1 cellular context compared by ENCODE assay signal in the genomic region with DNA sequence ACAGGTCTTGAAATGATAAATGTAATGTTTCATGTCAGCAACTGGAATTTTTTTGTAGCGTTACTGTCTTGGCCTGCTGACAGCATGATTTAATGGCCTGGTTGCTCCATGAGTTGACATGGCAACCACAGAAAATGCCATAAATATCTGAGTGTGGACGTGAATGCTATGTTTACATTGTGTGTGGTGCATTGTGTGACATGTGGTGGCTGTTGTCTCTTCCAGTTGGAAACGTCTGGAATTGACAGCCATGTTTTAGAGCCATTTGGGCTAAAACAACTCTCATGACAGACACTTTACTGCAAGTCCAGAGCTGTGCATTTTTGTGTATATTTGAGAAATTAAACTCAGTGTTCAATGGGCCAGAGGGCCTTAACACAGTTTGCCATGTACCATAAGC.
TF ChIP-seq lines count a peak whose summit lies in the region.

No MANE protein-coding gene starts in this region.

TF ChIP-seq in K562, 482 proteins besides CTCF, POLR2A, EP300 and RAD21 (continued from another document and continues in another):
- TF ChIP-seq, protein P1, sequence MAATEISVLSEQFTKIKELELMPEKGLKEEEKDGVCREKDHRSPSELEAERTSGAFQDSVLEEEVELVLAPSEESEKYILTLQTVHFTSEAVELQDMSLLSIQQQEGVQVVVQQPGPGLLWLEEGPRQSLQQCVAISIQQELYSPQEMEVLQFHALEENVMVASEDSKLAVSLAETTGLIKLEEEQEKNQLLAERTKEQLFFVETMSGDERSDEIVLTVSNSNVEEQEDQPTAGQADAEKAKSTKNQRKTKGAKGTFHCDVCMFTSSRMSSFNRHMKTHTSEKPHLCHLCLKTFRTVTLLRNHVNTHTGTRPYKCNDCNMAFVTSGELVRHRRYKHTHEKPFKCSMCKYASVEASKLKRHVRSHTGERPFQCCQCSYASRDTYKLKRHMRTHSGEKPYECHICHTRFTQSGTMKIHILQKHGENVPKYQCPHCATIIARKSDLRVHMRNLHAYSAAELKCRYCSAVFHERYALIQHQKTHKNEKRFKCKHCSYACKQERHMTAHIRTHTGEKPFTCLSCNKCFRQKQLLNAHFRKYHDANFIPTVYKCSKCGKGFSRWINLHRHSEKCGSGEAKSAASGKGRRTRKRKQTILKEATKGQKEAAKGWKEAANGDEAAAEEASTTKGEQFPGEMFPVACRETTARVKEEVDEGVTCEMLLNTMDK (IDR thresholded peaks at IDR 0.05; ENCODE audit: borderline replicate concordance, insufficient read depth, low read depth, low read length, poor library complexity, severe bottlenecking) = no peak
- TF ChIP-seq KAT2B (IDR thresholded peaks at IDR 0.05; ENCODE audit: low read depth, low read length) (no peak), POU5F1 (IDR thresholded peaks at IDR 0.05; ENCODE audit: borderline replicate concordance, low read depth, low read length, partially characterized antibody) (no peak), TAF9B (IDR thresholded peaks at IDR 0.05; ENCODE audit: partially characterized antibody) (no peak), HDAC8 (tag; IDR thresholded peaks at IDR 0.05) (no peak), RBM34 (IDR thresholded peaks at IDR 0.05; ENCODE audit: borderline replicate concordance, insufficient read depth, low read length) (no peak), TAL1 (IDR thresholded peaks at IDR 0.05) (no peak), CXXC5 (CRISPR knock-in tag; IDR thresholded peaks at IDR 0.05) (peak; percentile 76), CBX8 (IDR thresholded peaks at IDR 0.05; ENCODE audit: borderline replicate concordance, extremely low read depth, low read depth, low read length, poor library complexity, severe bottlenecking) (no peak), NFATC3 (IDR thresholded peaks at IDR 0.05) (no peak), LEF1 (IDR thresholded peaks at IDR 0.05) (peak; percentile 96), RBBP5 (IDR thresholded peaks at IDR 0.05; ENCODE audit: borderline replicate concordance, insufficient read depth, low read length, poor library complexity, severe bottlenecking) (no peak), IRF2 (CRISPR knock-in tag; IDR thresholded peaks at IDR 0.05) (no peak), CREBBP (IDR thresholded peaks at IDR 0.05; ENCODE audit: low read depth, low read length) (no peak), NELFE (IDR thresholded peaks at IDR 0.05; ENCODE audit: insufficient read depth, insufficient read length) (no peak), ZSCAN29 (IDR thresholded peaks at IDR 0.05) (no peak), SRF (CRISPR knock-in tag; IDR thresholded peaks at IDR 0.05) (no peak), NR2F6 (CRISPR knock-in tag; IDR thresholded peaks at IDR 0.05) (no peak), ZNF347 (CRISPR knock-in tag; IDR thresholded peaks at IDR 0.05; ENCODE audit: low read depth) (no peak), BMI1 (IDR thresholded peaks at IDR 0.05; ENCODE audit: low read length) (peak; percentile 82; the same call in 1 of the 2 replicates), RNF2 (IDR thresholded peaks at IDR 0.05) (peak; percentile 82; the same call in 1 of the 2 replicates)
- TF ChIP-seq, protein P2, sequence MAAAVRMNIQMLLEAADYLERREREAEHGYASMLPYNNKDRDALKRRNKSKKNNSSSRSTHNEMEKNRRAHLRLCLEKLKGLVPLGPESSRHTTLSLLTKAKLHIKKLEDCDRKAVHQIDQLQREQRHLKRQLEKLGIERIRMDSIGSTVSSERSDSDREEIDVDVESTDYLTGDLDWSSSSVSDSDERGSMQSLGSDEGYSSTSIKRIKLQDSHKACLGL (CRISPR knock-in tag; IDR thresholded peaks at IDR 0.05; ENCODE audit: borderline replicate concordance, poor library complexity, severe bottlenecking) = no peak
- TF ChIP-seq, protein P3, sequence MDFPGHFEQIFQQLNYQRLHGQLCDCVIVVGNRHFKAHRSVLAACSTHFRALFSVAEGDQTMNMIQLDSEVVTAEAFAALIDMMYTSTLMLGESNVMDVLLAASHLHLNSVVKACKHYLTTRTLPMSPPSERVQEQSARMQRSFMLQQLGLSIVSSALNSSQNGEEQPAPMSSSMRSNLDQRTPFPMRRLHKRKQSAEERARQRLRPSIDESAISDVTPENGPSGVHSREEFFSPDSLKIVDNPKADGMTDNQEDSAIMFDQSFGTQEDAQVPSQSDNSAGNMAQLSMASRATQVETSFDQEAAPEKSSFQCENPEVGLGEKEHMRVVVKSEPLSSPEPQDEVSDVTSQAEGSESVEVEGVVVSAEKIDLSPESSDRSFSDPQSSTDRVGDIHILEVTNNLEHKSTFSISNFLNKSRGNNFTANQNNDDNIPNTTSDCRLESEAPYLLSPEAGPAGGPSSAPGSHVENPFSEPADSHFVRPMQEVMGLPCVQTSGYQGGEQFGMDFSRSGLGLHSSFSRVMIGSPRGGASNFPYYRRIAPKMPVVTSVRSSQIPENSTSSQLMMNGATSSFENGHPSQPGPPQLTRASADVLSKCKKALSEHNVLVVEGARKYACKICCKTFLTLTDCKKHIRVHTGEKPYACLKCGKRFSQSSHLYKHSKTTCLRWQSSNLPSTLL (IDR thresholded peaks at IDR 0.05) = no peak
- TF ChIP-seq, protein P4, sequence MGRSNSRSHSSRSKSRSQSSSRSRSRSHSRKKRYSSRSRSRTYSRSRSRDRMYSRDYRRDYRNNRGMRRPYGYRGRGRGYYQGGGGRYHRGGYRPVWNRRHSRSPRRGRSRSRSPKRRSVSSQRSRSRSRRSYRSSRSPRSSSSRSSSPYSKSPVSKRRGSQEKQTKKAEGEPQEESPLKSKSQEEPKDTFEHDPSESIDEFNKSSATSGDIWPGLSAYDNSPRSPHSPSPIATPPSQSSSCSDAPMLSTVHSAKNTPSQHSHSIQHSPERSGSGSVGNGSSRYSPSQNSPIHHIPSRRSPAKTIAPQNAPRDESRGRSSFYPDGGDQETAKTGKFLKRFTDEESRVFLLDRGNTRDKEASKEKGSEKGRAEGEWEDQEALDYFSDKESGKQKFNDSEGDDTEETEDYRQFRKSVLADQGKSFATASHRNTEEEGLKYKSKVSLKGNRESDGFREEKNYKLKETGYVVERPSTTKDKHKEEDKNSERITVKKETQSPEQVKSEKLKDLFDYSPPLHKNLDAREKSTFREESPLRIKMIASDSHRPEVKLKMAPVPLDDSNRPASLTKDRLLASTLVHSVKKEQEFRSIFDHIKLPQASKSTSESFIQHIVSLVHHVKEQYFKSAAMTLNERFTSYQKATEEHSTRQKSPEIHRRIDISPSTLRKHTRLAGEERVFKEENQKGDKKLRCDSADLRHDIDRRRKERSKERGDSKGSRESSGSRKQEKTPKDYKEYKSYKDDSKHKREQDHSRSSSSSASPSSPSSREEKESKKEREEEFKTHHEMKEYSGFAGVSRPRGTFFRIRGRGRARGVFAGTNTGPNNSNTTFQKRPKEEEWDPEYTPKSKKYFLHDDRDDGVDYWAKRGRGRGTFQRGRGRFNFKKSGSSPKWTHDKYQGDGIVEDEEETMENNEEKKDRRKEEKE (IDR thresholded peaks at IDR 0.05; ENCODE audit: borderline replicate concordance in 1 of 2, control insufficient read depth in 1 of 2, low read depth in 2 of 2, low read length in 1 of 2) = no peak
- TF ChIP-seq, protein P5, sequence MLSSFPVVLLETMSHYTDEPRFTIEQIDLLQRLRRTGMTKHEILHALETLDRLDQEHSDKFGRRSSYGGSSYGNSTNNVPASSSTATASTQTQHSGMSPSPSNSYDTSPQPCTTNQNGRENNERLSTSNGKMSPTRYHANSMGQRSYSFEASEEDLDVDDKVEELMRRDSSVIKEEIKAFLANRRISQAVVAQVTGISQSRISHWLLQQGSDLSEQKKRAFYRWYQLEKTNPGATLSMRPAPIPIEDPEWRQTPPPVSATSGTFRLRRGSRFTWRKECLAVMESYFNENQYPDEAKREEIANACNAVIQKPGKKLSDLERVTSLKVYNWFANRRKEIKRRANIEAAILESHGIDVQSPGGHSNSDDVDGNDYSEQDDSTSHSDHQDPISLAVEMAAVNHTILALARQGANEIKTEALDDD (IDR thresholded peaks at IDR 0.05) = no peak
- TF ChIP-seq, protein P6, sequence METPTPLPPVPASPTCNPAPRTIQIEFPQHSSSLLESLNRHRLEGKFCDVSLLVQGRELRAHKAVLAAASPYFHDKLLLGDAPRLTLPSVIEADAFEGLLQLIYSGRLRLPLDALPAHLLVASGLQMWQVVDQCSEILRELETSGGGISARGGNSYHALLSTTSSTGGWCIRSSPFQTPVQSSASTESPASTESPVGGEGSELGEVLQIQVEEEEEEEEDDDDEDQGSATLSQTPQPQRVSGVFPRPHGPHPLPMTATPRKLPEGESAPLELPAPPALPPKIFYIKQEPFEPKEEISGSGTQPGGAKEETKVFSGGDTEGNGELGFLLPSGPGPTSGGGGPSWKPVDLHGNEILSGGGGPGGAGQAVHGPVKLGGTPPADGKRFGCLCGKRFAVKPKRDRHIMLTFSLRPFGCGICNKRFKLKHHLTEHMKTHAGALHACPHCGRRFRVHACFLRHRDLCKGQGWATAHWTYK (CRISPR knock-in tag; IDR thresholded peaks at IDR 0.05) = peak; percentile 93
- TF ChIP-seq, protein P7, sequence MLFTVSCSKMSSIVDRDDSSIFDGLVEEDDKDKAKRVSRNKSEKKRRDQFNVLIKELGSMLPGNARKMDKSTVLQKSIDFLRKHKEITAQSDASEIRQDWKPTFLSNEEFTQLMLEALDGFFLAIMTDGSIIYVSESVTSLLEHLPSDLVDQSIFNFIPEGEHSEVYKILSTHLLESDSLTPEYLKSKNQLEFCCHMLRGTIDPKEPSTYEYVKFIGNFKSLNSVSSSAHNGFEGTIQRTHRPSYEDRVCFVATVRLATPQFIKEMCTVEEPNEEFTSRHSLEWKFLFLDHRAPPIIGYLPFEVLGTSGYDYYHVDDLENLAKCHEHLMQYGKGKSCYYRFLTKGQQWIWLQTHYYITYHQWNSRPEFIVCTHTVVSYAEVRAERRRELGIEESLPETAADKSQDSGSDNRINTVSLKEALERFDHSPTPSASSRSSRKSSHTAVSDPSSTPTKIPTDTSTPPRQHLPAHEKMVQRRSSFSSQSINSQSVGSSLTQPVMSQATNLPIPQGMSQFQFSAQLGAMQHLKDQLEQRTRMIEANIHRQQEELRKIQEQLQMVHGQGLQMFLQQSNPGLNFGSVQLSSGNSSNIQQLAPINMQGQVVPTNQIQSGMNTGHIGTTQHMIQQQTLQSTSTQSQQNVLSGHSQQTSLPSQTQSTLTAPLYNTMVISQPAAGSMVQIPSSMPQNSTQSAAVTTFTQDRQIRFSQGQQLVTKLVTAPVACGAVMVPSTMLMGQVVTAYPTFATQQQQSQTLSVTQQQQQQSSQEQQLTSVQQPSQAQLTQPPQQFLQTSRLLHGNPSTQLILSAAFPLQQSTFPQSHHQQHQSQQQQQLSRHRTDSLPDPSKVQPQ (CRISPR knock-in tag; IDR thresholded peaks at IDR 0.05; ENCODE audit: borderline replicate concordance) = 0 out of 2 replicates have a peak, but pooled peaks have one; percentile 66
- TF ChIP-seq, protein P8, sequence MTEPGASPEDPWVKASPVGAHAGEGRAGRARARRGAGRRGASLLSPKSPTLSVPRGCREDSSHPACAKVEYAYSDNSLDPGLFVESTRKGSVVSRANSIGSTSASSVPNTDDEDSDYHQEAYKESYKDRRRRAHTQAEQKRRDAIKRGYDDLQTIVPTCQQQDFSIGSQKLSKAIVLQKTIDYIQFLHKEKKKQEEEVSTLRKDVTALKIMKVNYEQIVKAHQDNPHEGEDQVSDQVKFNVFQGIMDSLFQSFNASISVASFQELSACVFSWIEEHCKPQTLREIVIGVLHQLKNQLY (CRISPR knock-in tag; conservative IDR thresholded peaks at IDR 0.05) = no peak
- TF ChIP-seq, protein P9, sequence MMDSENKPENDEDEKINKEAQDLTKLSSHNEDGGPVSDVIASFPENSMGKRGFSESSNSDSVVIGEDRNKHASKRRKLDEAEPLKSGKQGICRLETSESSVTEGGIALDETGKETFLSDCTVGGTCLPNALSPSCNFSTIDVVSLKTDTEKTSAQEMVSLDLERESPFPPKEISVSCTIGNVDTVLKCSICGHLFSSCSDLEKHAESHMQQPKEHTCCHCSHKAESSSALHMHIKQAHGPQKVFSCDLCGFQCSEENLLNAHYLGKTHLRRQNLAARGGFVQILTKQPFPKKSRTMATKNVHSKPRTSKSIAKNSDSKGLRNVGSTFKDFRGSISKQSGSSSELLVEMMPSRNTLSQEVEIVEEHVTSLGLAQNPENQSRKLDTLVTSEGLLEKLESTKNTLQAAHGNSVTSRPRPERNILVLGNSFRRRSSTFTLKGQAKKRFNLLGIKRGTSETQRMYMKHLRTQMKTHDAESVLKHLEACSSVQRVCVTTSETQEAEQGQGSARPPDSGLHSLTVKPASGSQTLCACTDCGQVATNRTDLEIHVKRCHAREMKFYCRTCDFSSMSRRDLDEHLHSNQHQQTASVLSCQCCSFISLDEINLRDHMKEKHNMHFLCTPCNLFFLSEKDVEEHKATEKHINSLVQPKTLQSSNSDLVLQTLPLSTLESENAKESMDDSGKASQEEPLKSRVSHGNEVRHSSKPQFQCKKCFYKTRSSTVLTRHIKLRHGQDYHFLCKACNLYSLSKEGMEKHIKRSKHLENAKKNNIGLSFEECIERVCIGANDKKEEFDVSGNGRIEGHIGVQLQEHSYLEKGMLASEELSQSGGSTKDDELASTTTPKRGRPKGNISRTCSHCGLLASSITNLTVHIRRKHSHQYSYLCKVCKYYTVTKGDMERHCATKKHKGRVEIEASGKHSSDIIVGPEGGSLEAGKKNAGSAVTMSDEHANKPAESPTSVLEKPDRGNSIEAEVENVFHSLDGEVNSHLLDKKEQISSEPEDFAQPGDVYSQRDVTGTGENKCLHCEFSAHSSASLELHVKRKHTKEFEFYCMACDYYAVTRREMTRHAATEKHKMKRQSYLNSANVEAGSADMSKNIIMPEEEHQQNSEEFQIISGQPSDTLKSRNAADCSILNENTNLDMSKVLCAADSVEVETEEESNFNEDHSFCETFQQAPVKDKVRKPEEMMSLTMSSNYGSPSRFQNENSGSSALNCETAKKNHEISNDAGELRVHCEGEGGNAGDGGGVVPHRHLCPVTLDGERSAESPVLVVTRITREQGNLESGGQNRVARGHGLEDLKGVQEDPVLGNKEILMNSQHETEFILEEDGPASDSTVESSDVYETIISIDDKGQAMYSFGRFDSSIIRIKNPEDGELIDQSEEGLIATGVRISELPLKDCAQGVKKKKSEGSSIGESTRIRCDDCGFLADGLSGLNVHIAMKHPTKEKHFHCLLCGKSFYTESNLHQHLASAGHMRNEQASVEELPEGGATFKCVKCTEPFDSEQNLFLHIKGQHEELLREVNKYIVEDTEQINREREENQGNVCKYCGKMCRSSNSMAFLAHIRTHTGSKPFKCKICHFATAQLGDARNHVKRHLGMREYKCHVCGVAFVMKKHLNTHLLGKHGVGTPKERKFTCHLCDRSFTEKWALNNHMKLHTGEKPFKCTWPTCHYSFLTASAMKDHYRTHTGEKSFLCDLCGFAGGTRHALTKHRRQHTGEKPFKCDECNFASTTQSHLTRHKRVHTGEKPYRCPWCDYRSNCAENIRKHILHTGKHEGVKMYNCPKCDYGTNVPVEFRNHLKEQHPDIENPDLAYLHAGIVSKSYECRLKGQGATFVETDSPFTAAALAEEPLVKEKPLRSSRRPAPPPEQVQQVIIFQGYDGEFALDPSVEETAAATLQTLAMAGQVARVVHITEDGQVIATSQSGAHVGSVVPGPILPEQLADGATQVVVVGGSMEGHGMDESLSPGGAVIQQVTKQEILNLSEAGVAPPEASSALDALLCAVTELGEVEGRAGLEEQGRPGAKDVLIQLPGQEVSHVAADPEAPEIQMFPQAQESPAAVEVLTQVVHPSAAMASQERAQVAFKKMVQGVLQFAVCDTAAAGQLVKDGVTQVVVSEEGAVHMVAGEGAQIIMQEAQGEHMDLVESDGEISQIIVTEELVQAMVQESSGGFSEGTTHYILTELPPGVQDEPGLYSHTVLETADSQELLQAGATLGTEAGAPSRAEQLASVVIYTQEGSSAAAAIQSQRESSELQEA (IDR thresholded peaks at IDR 0.05; ENCODE audit: low read depth) = no peak
- TF ChIP-seq, protein P10, sequence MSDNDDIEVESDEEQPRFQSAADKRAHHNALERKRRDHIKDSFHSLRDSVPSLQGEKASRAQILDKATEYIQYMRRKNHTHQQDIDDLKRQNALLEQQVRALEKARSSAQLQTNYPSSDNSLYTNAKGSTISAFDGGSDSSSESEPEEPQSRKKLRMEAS (CRISPR knock-in tag; IDR thresholded peaks at IDR 0.05) = peak; percentile 69; the same call in 1 of the 2 replicates
